In the genomic region with DNA sequence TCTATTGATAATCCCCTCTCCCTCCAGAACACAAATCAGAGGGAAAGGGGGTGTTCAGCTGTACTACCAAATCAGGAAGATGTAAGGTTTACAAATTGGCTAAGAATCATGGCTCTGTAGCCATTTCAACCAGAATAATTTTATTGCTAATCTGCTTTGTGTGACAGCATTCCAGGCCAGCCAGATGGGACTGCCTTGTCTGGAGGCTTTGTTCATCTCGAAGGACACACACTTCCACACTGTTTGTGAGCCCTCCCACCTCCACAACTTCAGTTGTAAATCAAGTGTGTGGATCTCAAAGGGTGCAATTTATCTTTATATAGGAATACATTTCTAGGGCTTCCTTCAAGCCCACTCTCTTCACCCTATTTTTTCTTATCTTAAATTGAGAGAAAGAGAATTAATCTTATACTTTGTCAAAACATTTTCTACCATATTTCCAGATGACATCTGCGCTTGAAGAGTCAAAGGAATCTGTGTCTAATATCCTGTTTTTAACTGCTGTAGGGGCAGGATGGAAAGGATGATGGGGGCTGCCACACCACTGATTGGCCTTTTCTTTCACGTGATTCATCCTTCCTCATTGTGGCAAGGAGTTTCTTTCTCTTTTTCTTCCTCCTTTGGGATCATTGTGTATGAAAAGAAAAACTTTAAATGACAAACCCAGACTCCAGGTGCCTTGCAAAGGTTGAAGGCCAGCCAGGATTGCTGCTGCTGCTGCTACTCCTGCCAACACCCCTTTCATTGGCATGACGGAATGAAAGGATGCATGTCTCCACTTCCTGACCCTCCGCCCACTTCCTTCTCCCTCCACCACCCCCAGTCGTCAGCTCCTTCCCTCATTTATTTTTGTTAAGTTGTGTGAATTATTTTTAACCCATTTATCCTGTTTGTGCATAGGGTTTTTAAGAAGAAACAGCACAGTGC, we compare ENCODE assay signal across 1 cellular context.
TF ChIP-seq lines count a peak whose summit lies in the region.

No MANE protein-coding gene starts in this region.

TF ChIP-seq in GM23338, 12 proteins besides CTCF, POLR2A, EP300 and RAD21 (continued from another document):
- TF ChIP-seq, protein P1, sequence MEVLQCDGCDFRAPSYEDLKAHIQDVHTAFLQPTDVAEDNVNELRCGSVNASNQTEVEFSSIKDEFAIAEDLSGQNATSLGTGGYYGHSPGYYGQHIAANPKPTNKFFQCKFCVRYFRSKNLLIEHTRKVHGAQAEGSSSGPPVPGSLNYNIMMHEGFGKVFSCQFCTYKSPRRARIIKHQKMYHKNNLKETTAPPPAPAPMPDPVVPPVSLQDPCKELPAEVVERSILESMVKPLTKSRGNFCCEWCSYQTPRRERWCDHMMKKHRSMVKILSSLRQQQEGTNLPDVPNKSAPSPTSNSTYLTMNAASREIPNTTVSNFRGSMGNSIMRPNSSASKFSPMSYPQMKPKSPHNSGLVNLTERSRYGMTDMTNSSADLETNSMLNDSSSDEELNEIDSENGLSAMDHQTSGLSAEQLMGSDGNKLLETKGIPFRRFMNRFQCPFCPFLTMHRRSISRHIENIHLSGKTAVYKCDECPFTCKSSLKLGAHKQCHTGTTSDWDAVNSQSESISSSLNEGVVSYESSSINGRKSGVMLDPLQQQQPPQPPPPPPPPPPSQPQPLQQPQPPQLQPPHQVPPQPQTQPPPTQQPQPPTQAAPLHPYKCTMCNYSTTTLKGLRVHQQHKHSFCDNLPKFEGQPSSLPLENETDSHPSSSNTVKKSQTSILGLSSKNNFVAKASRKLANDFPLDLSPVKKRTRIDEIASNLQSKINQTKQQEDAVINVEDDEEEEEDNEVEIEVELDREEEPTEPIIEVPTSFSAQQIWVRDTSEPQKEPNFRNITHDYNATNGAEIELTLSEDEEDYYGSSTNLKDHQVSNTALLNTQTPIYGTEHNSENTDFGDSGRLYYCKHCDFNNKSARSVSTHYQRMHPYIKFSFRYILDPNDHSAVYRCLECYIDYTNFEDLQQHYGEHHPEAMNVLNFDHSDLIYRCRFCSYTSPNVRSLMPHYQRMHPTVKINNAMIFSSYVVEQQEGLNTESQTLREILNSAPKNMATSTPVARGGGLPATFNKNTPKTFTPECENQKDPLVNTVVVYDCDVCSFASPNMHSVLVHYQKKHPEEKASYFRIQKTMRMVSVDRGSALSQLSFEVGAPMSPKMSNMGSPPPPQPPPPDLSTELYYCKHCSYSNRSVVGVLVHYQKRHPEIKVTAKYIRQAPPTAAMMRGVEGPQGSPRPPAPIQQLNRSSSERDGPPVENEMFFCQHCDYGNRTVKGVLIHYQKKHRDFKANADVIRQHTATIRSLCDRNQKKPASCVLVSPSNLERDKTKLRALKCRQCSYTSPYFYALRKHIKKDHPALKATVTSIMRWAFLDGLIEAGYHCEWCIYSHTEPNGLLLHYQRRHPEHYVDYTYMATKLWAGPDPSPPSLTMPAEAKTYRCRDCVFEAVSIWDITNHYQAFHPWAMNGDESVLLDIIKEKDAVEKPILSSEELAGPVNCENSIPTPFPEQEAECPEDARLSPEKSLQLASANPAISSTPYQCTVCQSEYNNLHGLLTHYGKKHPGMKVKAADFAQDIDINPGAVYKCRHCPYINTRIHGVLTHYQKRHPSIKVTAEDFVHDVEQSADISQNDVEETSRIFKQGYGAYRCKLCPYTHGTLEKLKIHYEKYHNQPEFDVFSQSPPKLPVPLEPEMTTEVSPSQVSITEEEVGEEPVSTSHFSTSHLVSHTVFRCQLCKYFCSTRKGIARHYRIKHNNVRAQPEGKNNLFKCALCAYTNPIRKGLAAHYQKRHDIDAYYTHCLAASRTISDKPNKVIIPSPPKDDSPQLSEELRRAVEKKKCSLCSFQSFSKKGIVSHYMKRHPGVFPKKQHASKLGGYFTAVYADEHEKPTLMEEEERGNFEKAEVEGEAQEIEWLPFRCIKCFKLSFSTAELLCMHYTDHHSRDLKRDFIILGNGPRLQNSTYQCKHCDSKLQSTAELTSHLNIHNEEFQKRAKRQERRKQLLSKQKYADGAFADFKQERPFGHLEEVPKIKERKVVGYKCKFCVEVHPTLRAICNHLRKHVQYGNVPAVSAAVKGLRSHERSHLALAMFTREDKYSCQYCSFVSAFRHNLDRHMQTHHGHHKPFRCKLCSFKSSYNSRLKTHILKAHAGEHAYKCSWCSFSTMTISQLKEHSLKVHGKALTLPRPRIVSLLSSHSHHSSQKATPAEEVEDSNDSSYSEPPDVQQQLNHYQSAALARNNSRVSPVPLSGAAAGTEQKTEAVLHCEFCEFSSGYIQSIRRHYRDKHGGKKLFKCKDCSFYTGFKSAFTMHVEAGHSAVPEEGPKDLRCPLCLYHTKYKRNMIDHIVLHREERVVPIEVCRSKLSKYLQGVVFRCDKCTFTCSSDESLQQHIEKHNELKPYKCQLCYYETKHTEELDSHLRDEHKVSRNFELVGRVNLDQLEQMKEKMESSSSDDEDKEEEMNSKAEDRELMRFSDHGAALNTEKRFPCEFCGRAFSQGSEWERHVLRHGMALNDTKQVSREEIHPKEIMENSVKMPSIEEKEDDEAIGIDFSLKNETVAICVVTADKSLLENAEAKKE (CRISPR knock-in tag; IDR thresholded peaks at IDR 0.05), result peak; percentile 33; the same call in 1 of the 2 replicates
- TF ChIP-seq NANOG (IDR thresholded peaks at IDR 0.05; ENCODE audit: borderline replicate concordance) (0 out of 2 replicates have a peak, but pooled peaks have one; percentile 10), ZNF114 (CRISPR knock-in tag; IDR thresholded peaks at IDR 0.05) (no peak), ZNF331 (CRISPR knock-in tag; IDR thresholded peaks at IDR 0.05; ENCODE audit: low read depth) (no peak)
- TF ChIP-seq, protein P2, sequence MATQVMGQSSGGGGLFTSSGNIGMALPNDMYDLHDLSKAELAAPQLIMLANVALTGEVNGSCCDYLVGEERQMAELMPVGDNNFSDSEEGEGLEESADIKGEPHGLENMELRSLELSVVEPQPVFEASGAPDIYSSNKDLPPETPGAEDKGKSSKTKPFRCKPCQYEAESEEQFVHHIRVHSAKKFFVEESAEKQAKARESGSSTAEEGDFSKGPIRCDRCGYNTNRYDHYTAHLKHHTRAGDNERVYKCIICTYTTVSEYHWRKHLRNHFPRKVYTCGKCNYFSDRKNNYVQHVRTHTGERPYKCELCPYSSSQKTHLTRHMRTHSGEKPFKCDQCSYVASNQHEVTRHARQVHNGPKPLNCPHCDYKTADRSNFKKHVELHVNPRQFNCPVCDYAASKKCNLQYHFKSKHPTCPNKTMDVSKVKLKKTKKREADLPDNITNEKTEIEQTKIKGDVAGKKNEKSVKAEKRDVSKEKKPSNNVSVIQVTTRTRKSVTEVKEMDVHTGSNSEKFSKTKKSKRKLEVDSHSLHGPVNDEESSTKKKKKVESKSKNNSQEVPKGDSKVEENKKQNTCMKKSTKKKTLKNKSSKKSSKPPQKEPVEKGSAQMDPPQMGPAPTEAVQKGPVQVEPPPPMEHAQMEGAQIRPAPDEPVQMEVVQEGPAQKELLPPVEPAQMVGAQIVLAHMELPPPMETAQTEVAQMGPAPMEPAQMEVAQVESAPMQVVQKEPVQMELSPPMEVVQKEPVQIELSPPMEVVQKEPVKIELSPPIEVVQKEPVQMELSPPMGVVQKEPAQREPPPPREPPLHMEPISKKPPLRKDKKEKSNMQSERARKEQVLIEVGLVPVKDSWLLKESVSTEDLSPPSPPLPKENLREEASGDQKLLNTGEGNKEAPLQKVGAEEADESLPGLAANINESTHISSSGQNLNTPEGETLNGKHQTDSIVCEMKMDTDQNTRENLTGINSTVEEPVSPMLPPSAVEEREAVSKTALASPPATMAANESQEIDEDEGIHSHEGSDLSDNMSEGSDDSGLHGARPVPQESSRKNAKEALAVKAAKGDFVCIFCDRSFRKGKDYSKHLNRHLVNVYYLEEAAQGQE (IDR thresholded peaks at IDR 0.05; ENCODE audit: unreplicated experiment), result no peak
